Comparison of ENCODE assay signal across 20 cellular contexts in genomic region chr16:79265701-79266100, GRCh38.
"Had no signal": no experiment of that assay in that cellular context is flagged by ENCODE, and none has a peak within 500 bp of the region (broad histone marks: within the 10 kb centered on the region; RNA-seq: fewer than 3 reads in every experiment).

No MANE protein-coding gene starts in this region.

- H3K27ac Mint-ChIP-seq: activated B cell treated with CpG ODN at 0.5 μM for 24 hours; activated CD8-positive, alpha-beta memory T cell treated with anti-CD3 and anti-CD28 coated beads, Interleukin-2, amount 10 ng/mL, durations not matched to agents 7 days and 5 days; activated CD8-positive, alpha-beta T cell treated with anti-CD3 and anti-CD28 coated beads for 36 hours; nephron progenitor cell; T-helper 1 cell treated with Interleukin-12 subunit alpha and Interleukin-12 subunit beta and Interleukin-4 antibody, amounts not matched to agents 30 μg/mL and 1 μg/mL, for 36 hours had no signal

- H3K9me3 Mint-ChIP-seq: activated CD8-positive, alpha-beta T cell treated with anti-CD3 and anti-CD28 coated beads for 36 hours; nephron progenitor cell had no signal

- H3K36me3 Mint-ChIP-seq: activated CD8-positive, alpha-beta memory T cell treated with anti-CD3 and anti-CD28 coated beads, Interleukin-2, amount 10 ng/mL, durations not matched to agents 7 days and 5 days had no signal

- H3K4me3 Mint-ChIP-seq: activated B cell treated with CpG ODN at 0.5 μM for 24 hours; activated CD4-positive, alpha-beta T cell treated with anti-CD3 and anti-CD28 coated beads for 36 hours; activated CD8-positive, alpha-beta memory T cell treated with anti-CD3 and anti-CD28 coated beads, Interleukin-2, amount 10 ng/mL, durations not matched to agents 7 days and 5 days; activated CD8-positive, alpha-beta T cell treated with anti-CD3 and anti-CD28 coated beads for 36 hours; nephron progenitor cell; T-helper 1 cell treated with Interleukin-12 subunit alpha and Interleukin-12 subunit beta and Interleukin-4 antibody, amounts not matched to agents 30 μg/mL and 1 μg/mL, for 36 hours had no signal

- DNase-seq: activated B cell treated with CpG ODN at 0.5 μM for 24 hours; activated CD4-positive, alpha-beta T cell treated with anti-CD3 and anti-CD28 coated beads for 36 hours; activated CD8-positive, alpha-beta memory T cell treated with anti-CD3 and anti-CD28 coated beads, Interleukin-2, amount 10 ng/mL, durations not matched to agents 7 days and 5 days; activated CD8-positive, alpha-beta T cell treated with anti-CD3 and anti-CD28 coated beads for 36 hours; activated naive CD4-positive, alpha-beta T cell treated with Interleukin-2 at 50 U/mL for 16 hours; amygdala; effector CD4-positive, alpha-beta T cell; gastrocnemius medialis; hippocampal formation; left cardiac atrium; mesenchymal stem cell; nephron progenitor cell; pancreas; psoas muscle; spleen; stimulated activated CD8-positive, alpha-beta memory T cell treated with anti-CD3 and anti-CD28 coated beads, Interleukin-4, amount 100 ng/mL, for 48 hours; stimulated activated naive CD4-positive, alpha-beta T cell; testis; upper lobe of left lung had no signal

- ATAC-seq: activated CD4-positive, alpha-beta T cell treated with anti-CD3 and anti-CD28 coated beads for 36 hours; activated CD8-positive, alpha-beta memory T cell treated with anti-CD3 and anti-CD28 coated beads, Interleukin-2, amount 10 ng/mL, durations not matched to agents 7 days and 5 days; activated CD8-positive, alpha-beta T cell treated with anti-CD3 and anti-CD28 coated beads for 36 hours; gastrocnemius medialis; left cardiac atrium; psoas muscle had no signal
